Comparison of ENCODE assay signal across 8 cellular contexts in genomic region chr5:157730900-157731271, GRCh38. TPM values are rescaled to one million over a fixed set of nuclear protein-coding genes. Genes with fewer than 3 reads are reported as not detected.
DNase-seq lines count a peak whose midpoint lies in the region; ATAC-seq and TF ChIP-seq lines count a peak whose summit lies in the region.

No MANE protein-coding gene starts in this region.

- H3K79me2 ChIP-seq in SK-N-SH (ENCODE audit: insufficient read depth): peaks cover 16% of the 10 kb centered on the region

- ATAC-seq in SK-N-SH treated with all-trans-retinoic acid at 6 μM for 48 hours (no peak), GM18870 (IDR thresholded peaks at IDR 0.05; ENCODE audit: unreplicated experiment) (no peak)

- peaks cover 26% of the 10 kb centered on the region for H3K36me3 Mint-ChIP-seq in activated T-helper 2 cell treated with anti-CD3 and anti-CD28 coated beads, Interferon-gamma antibody, Interleukin-2, Interleukin-4, amounts not matched to agents 10 μg/mL and 5 μg/mL and 100 μg/mL, durations not matched to agents 14 hours and 24 hours and 36 hours (ENCODE audit: low read depth)
- peaks cover 3 to 9% (median 7%) of the 10 kb centered on the region in 3 donors for H3K36me3 Mint-ChIP-seq in immature natural killer cell

- H3K4me1 ChIP-seq in SK-N-SH (ENCODE audit: control insufficient read depth in 1 of 2, insufficient read depth in 2 of 2, low read depth in 1 of 2, low read length in 1 of 2) (peaks cover 0 to 10% of the 10 kb centered on the region in 2 experiments; a peak in 2 of 4 replicates), subcutaneous abdominal adipose tissue (ENCODE audit: control insufficient read depth in 5 of 5, insufficient read depth in 5 of 5, low read length in 5 of 5) (peaks cover 0 to 8% (median 5%) of the 10 kb centered on the region in 5 donors)

- CTCF ChIA-PET in SK-N-SH (lab: Yijun Ruan, JAX): interaction anchor here (0.6 to 2.6 kb wide), 6 partner anchors 13 to 457 kb away, joined by 3 to 30 read pairs (median 5); partner anchors contain the start of gene LSM11

- no peaks in the 10 kb centered on the region for H3K9me2 ChIP-seq in SK-N-SH

- H3K4me1 Mint-ChIP-seq in activated T-helper 2 cell treated with anti-CD3 and anti-CD28 coated beads, Interferon-gamma antibody, Interleukin-2, Interleukin-4, amounts not matched to agents 10 μg/mL and 5 μg/mL and 100 μg/mL, durations not matched to agents 14 hours and 24 hours and 36 hours (ENCODE audit: low read depth): peaks cover 26% of the 10 kb centered on the region
- peaks cover 15 to 26% of the 10 kb centered on the region in 2 donors for H3K4me1 Mint-ChIP-seq in immature natural killer cell

- peak overlapping the region; percentile 90 for H3K4me3 Mint-ChIP-seq in activated T-helper 2 cell treated with anti-CD3 and anti-CD28 coated beads, Interferon-gamma antibody, Interleukin-2, Interleukin-4, amounts not matched to agents 10 μg/mL and 5 μg/mL and 100 μg/mL, durations not matched to agents 14 hours and 24 hours and 36 hours (ENCODE audit: low read depth)
- peak overlapping the region; percentile 94 to 100 (median 96) for H3K4me3 Mint-ChIP-seq in immature natural killer cell

- POLR2A ChIA-PET in SK-N-SH (lab: Yijun Ruan, JAX): interaction anchor here (0.6 to 1.8 kb wide), 6 partner anchors 9 to 593 kb away, joined by 3 to 18 read pairs (median 4); partner anchors contain the start of genes LSM11 and MED7

- H3K4me3 ChIP-seq in SK-N-SH (ENCODE audit: low read depth in 2 of 2, low read length in 1 of 2) (peak overlapping the region; percentile 84 to 93), subcutaneous abdominal adipose tissue (ENCODE audit: low read depth in 1 of 5, low read length in 5 of 5) (peak overlapping the region; percentile 81 to 98 (median 97))

- no peak for TF ChIP-seq RAD21 in SK-N-SH (IDR thresholded peaks at IDR 0.05; ENCODE audit: low read length)

- peak in 1 of 2 experiments; percentile 21; a peak in 1 of 4 replicates for TF ChIP-seq EP300 in SK-N-SH (IDR thresholded peaks at IDR 0.05; ENCODE audit: borderline replicate concordance in 1 of 2, low read depth in 1 of 2, low read length in 1 of 2)

- H2AFZ ChIP-seq in SK-N-SH (ENCODE audit: low read depth): peak overlapping the region; percentile 95

- H3K27me3 ChIP-seq in SK-N-SH (ENCODE audit: insufficient read depth) (no peaks in the 10 kb centered on the region), subcutaneous abdominal adipose tissue (ENCODE audit: control insufficient read depth in 5 of 5, insufficient read depth in 4 of 5, low read length in 5 of 5) (no peaks in the 10 kb centered on the region)

- H4K20me1 ChIP-seq in SK-N-SH (ENCODE audit: insufficient read depth): no peaks in the 10 kb centered on the region

- intact Hi-C loops in activated T-helper 2 cell treated with anti-CD3 and anti-CD28 coated beads, Interferon-gamma antibody, Interleukin-2, Interleukin-4, amounts not matched to agents 10 μg/mL and 5 μg/mL and 100 μg/mL, durations not matched to agents 14 hours and 24 hours and 36 hours (cut with micrococcal nuclease): loop anchor here (1.0 to 2.0 kb wide), 5 partner anchors 12 to 266 kb away; partner anchors contain the start of genes CLINT1 and LSM11

- no peaks in the 10 kb centered on the region for H3K9me3 ChIP-seq in SK-N-SH
- no peaks in the 10 kb centered on the region for H3K9me3 ChIP-seq in subcutaneous abdominal adipose tissue (ENCODE audit: control insufficient read depth in 5 of 5, low read length in 5 of 5)

- H3K36me3 ChIP-seq in SK-N-SH (replicated peaks in 1 of 2; ENCODE audit: control insufficient read depth in 1 of 2, insufficient read depth in 2 of 2, low read length in 1 of 2) (peaks cover 16 to 21% of the 10 kb centered on the region in 2 experiments), subcutaneous abdominal adipose tissue (ENCODE audit: control insufficient read depth in 5 of 5, insufficient read depth in 5 of 5, low read length in 5 of 5) (peaks cover 3 to 10% (median 7%) of the 10 kb centered on the region in 5 donors)

- 22% methylated on average over 5 of the region's 5 CpGs for whole genome bisulfite sequencing in SK-N-SH (ENCODE audit: low lambda C conversion rate)

- H3F3A ChIP-seq in SK-N-SH (replicated peaks; ENCODE audit: insufficient read depth): peaks cover 17% of the 10 kb centered on the region

- H3K27ac Mint-ChIP-seq in activated T-helper 2 cell treated with anti-CD3 and anti-CD28 coated beads, Interferon-gamma antibody, Interleukin-2, Interleukin-4, amounts not matched to agents 10 μg/mL and 5 μg/mL and 100 μg/mL, durations not matched to agents 14 hours and 24 hours and 36 hours: peak overlapping the region; percentile 95
- H3K27ac Mint-ChIP-seq in immature natural killer cell: peak overlapping the region; percentile 95 to 98 (median 97)

- H3K9me3 Mint-ChIP-seq in activated T-helper 2 cell treated with anti-CD3 and anti-CD28 coated beads, Interferon-gamma antibody, Interleukin-2, Interleukin-4, amounts not matched to agents 10 μg/mL and 5 μg/mL and 100 μg/mL, durations not matched to agents 14 hours and 24 hours and 36 hours: no peaks in the 10 kb centered on the region
- H3K9me3 Mint-ChIP-seq in immature natural killer cell: no peaks in the 10 kb centered on the region

- no peak for TF ChIP-seq CTCF in SK-N-SH (IDR thresholded peaks at IDR 0.05)

- H3K9ac ChIP-seq in SK-N-SH (peak overlapping the region; percentile 86), subcutaneous abdominal adipose tissue (ENCODE audit: low read length in 5 of 5) (peak overlapping the region in 4 of 5 donors; percentile 69 to 95 (median 83))

- no peaks in the 10 kb centered on the region for H3K27me3 Mint-ChIP-seq in activated T-helper 2 cell treated with anti-CD3 and anti-CD28 coated beads, Interferon-gamma antibody, Interleukin-2, Interleukin-4, amounts not matched to agents 10 μg/mL and 5 μg/mL and 100 μg/mL, durations not matched to agents 14 hours and 24 hours and 36 hours (ENCODE audit: low read depth)
- H3K27me3 Mint-ChIP-seq in immature natural killer cell (ENCODE audit: low read depth in 3 of 3): peaks cover 8 to 11% (median 8%) of the 10 kb centered on the region in 3 donors

- H3K27ac ChIP-seq in SK-N-SH (ENCODE audit: low read depth in 2 of 2, low read length in 1 of 2) (peak overlapping the region; percentile 96 to 99), subcutaneous abdominal adipose tissue (ENCODE audit: low read depth, low read length) (peak overlapping the region; percentile 80)

- DNase-seq in SK-N-SH (no peak), immature natural killer cell (no peak), T-helper 9 cell (no peak), NCI-H748 (lab: John Stamatoyannopoulos, UW; ENCODE audit: unreplicated experiment) (no peak)
- DNase-seq in activated T-helper 2 cell treated with anti-CD3 and anti-CD28 coated beads, Interferon-gamma antibody, Interleukin-2, Interleukin-4, amounts not matched to agents 10 μg/mL and 5 μg/mL and 100 μg/mL, durations not matched to agents 14 hours and 24 hours and 36 hours (ENCODE audit: low spot score): no peak

- peak overlapping the region; percentile 90 for H3K4me2 ChIP-seq in SK-N-SH

TF ChIP-seq in SK-N-SH, 30 proteins besides CTCF, POLR2A, EP300 and RAD21 (continues in another document):
- TF ChIP-seq EZH2phosphoT487 (IDR thresholded peaks at IDR 0.05; ENCODE audit: borderline replicate concordance, low read depth) (no peak), GATA2 (CRISPR knock-in tag; IDR thresholded peaks at IDR 0.05) (no peak), ELF1 (IDR thresholded peaks at IDR 0.05) (no peak), GABPA (IDR thresholded peaks at IDR 0.05; ENCODE audit: low read depth) (no peak), TCF12 (IDR thresholded peaks at IDR 0.05) (no peak)

TF ChIP-seq in SK-N-SH treated with all-trans-retinoic acid at 6 μM for 48 hours, 23 proteins besides CTCF, POLR2A, EP300 and RAD21:
- TF ChIP-seq ISL1 (CRISPR knock-in tag; IDR thresholded peaks at IDR 0.05) (no peak), OSR1 (CRISPR knock-in tag; IDR thresholded peaks at IDR 0.05) (no peak), CSDC2 (CRISPR knock-in tag; IDR thresholded peaks at IDR 0.05) (no peak)

RNA-seq across cellular contexts. Expression of gene THG1L, which starts 0.3 kb away (rescaled TPM):
- polyA plus RNA-seq in SK-N-SH (2012; rRNA removed): 32.0 and 37.0 TPM in 2 replicates
- polyA plus RNA-seq in SK-N-SH (2012; cell fraction: cytosol; rRNA removed): 34.4 and 35.7 TPM in 2 replicates
- 34.2 and 34.9 TPM in 2 replicates for polyA plus RNA-seq in SK-N-SH (2012; cell fraction: nucleus; rRNA removed)
- total RNA-seq in activated T-helper 2 cell treated with anti-CD3 and anti-CD28 coated beads, Interferon-gamma antibody, Interleukin-2, Interleukin-4, amounts not matched to agents 10 μg/mL and 5 μg/mL and 100 μg/mL, durations not matched to agents 14 hours and 24 hours and 36 hours: 28.8 and 29.3 TPM in 2 replicates
- 1 to 10 TPM; 1.4 to 3.8 (median 3.6) TPM for polyA plus RNA-seq in immature natural killer cell

RNA-seq across cellular contexts. Expression of gene LSM11, which starts 12.6 kb away (rescaled TPM):
- polyA plus RNA-seq in SK-N-SH (2012; rRNA removed): 0.95 and 1.3 TPM in 2 replicates
- 0.93 and 0.98 TPM in 2 replicates for polyA plus RNA-seq in SK-N-SH (2012; cell fraction: cytosol; rRNA removed)
- polyA plus RNA-seq in SK-N-SH (2012; cell fraction: nucleus; rRNA removed): 1.6 and 3.2 TPM in 2 replicates
- 8.7 and 8.9 TPM in 2 replicates for total RNA-seq in activated T-helper 2 cell treated with anti-CD3 and anti-CD28 coated beads, Interferon-gamma antibody, Interleukin-2, Interleukin-4, amounts not matched to agents 10 μg/mL and 5 μg/mL and 100 μg/mL, durations not matched to agents 14 hours and 24 hours and 36 hours
- polyA plus RNA-seq in immature natural killer cell: under 1 TPM in 2 of 3 donors, not detected in 1; 0.48 to 0.53 TPM

RNA-seq across cellular contexts. Expression of gene C5orf52, which starts 59.6 kb away (rescaled TPM):
- polyA plus RNA-seq in SK-N-SH (2012; rRNA removed) (not detected in 2 replicates), immature natural killer cell (not detected)
- not detected in 2 replicates for polyA plus RNA-seq in SK-N-SH (2012; cell fraction: cytosol; rRNA removed)
- not detected in 2 replicates for polyA plus RNA-seq in SK-N-SH (2012; cell fraction: nucleus; rRNA removed)
- total RNA-seq in activated T-helper 2 cell treated with anti-CD3 and anti-CD28 coated beads, Interferon-gamma antibody, Interleukin-2, Interleukin-4, amounts not matched to agents 10 μg/mL and 5 μg/mL and 100 μg/mL, durations not matched to agents 14 hours and 24 hours and 36 hours: 0.30 TPM in 1 of 2 replicates, not detected in the other
